In genomic region chr1:178060789-178061556, GRCh38 we compare ENCODE assay signal across 10 cellular contexts. TPM values are rescaled to one million over a fixed set of nuclear protein-coding genes. Genes with fewer than 3 reads are reported as not detected.
DNase-seq lines count a peak whose midpoint lies in the region; ATAC-seq and TF ChIP-seq lines count a peak whose summit lies in the region.
"Had no signal": no experiment of that assay in that cellular context is flagged by ENCODE, and none has a peak within 500 bp of the region (broad histone marks: within the 10 kb centered on the region; RNA-seq: fewer than 3 reads in every experiment).

No MANE protein-coding gene starts in this region.

- no peaks in the 10 kb centered on the region for H3K36me3 Mint-ChIP-seq in CD8-positive, alpha-beta memory T cell

- no peak overlapping the region for H3K4me3 ChIP-seq in fibroblast of villous mesenchyme (ENCODE audit: low read depth, low read length)
- H3K4me3 ChIP-seq in CD8-positive, alpha-beta memory T cell (ENCODE audit: low read length) = no peak overlapping the region

- TF ChIP-seq CTCF in RWPE1 (conservative IDR thresholded peaks at IDR 0.05; ENCODE audit: low read depth) (no peak), fibroblast of villous mesenchyme (IDR thresholded peaks at IDR 0.05; ENCODE audit: insufficient read depth, low read depth, low read length) (no peak)

- no peaks in the 10 kb centered on the region for H3K4me1 Mint-ChIP-seq in CD8-positive, alpha-beta memory T cell
- H3K4me1 Mint-ChIP-seq: central memory CD8-positive, alpha-beta T cell had no signal

- DNase-seq in ELR (ENCODE audit: low read depth) (peak; percentile 76), RWPE1 (ENCODE audit: low spot score) (peak; percentile 55), fibroblast of villous mesenchyme (ENCODE audit: low read depth) (peak; percentile 69), pons (ENCODE audit: low spot score) (peak; percentile 58), globus pallidus (ENCODE audit: low spot score) (no peak)
- no peak for DNase-seq in CD8-positive, alpha-beta memory T cell
- no peak for DNase-seq in central memory CD4-positive, alpha-beta T cell
- DNase-seq: stimulated activated CD4-positive, alpha-beta T cell treated with anti-CD3 and anti-CD28 coated beads, Interleukin-2, amount 100 ng/mL, for 24 hours had no signal

- H3K9me3 ChIP-seq in CD8-positive, alpha-beta memory T cell (ENCODE audit: low read length) = no peaks in the 10 kb centered on the region

- H3K27ac Mint-ChIP-seq in CD8-positive, alpha-beta memory T cell = no peak overlapping the region

- peaks cover 0 to 11% (median 4%) of the 10 kb centered on the region in 5 donors for H3K9me3 Mint-ChIP-seq in CD8-positive, alpha-beta memory T cell

- no peaks in the 10 kb centered on the region for H3K4me1 ChIP-seq in CD8-positive, alpha-beta memory T cell (ENCODE audit: insufficient read depth, low read length)

- peaks cover 0 to 1% of the 10 kb centered on the region in 2 donors for H3K27me3 Mint-ChIP-seq in CD8-positive, alpha-beta memory T cell
- H3K27me3 Mint-ChIP-seq: central memory CD8-positive, alpha-beta T cell had no signal

- no peaks in the 10 kb centered on the region for H3K36me3 ChIP-seq in CD8-positive, alpha-beta memory T cell (ENCODE audit: insufficient read depth, low read length)

- H3K4me3 Mint-ChIP-seq in CD8-positive, alpha-beta memory T cell = no peak overlapping the region
- H3K4me3 Mint-ChIP-seq: central memory CD8-positive, alpha-beta T cell had no signal

- ATAC-seq in GM21825 (IDR thresholded peaks at IDR 0.05; ENCODE audit: unreplicated experiment) = no peak

- H3K27ac ChIP-seq in RWPE1 = no peak overlapping the region
- no peak overlapping the region for H3K27ac ChIP-seq in CD8-positive, alpha-beta memory T cell (ENCODE audit: low read depth, low read length)

- no peaks in the 10 kb centered on the region for H3K27me3 ChIP-seq in CD8-positive, alpha-beta memory T cell (ENCODE audit: insufficient read depth, low read length, poor library complexity, severe bottlenecking)

- POLR2A ChIA-PET in RWPE1 (lab: Yijun Ruan, JAX; ENCODE audit: low non-redundant PET) = no interaction called here
- POLR2A ChIA-PET in CD8-positive, alpha-beta memory T cell (lab: Charles Lee) = no interaction called here

- CTCF ChIA-PET in RWPE1 (lab: Yijun Ruan, JAX) = interaction anchor here (0.7 kb wide), 1 partner anchor 29 kb away, joined by 3 read pairs; no protein-coding TSS in a partner anchor
- CTCF ChIA-PET in CD8-positive, alpha-beta memory T cell (lab: Charles Lee) = no interaction called here

RNA-seq across cellular contexts. Expression of gene RASAL2, which starts 32.9 kb away (rescaled TPM):
- total RNA-seq in fibroblast of villous mesenchyme = 30.9 and 40.6 TPM in 2 replicates
- total RNA-seq in CD8-positive, alpha-beta memory T cell = under 1 TPM; 0.04 to 0.07 TPM
- polyA plus RNA-seq in CD8-positive, alpha-beta memory T cell = not detected

Comparison
In these comparisons a context has a peak if more than half of its experiments do, and no peak if none do; other contexts are left out.
1. DNase-seq: peak in ELR (single experiment), RWPE1 (single experiment), fibroblast of villous mesenchyme (single experiment) and pons (single experiment); none in CD8-positive, alpha-beta memory T cell (0 of 5), central memory CD4-positive, alpha-beta T cell (single experiment) and globus pallidus (single experiment).
2. RNA of gene RASAL2, which starts 32.9 kb away (total RNA-seq): 30.9 to 40.6 TPM in fibroblast of villous mesenchyme; 0.04 to 0.07 TPM in CD8-positive, alpha-beta memory T cell; every median in the first group is over 10 times any median in the second.